Comparison of ENCODE assay signal across 9 cellular contexts in the genomic region with DNA sequence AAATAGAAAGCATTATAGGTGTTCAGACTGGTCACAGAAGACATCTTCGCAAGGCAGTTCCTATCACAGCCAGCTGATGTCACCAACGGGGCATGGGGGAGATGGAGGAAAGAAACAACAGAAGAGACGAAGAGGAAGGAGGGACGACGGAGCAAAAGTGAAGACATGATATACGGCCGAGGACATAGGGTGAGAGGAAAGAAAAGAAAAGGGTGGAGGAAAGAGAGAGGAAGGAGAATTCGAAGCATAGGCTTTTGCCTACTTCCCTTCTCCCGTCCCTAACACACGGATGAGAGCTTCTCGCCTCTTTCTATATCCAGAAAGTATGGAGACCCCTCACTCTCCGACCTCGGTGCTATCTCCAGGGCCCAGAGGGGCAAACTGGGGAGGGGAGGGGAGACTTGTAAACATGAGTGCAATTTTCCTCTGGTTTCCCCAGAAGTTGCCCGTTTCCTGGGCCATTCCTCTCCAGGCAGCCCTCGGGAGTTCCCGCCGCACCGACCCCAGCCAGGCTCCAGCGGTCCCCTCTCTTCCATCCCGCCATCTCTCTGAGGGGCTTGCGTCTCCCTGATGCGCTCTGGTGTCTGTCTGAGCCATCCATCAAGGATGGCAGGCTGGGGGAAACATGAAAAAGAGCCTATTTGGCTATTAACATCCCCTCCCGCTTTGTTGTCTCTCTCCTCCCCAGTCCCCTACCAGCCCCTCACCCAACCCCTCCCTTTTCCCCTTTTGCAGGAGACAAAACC. TPM values are rescaled to one million over a fixed set of nuclear protein-coding genes. Genes with fewer than 3 reads are reported as not detected.
DNase-seq lines count a peak whose midpoint lies in the region; ATAC-seq, FAIRE-seq and TF ChIP-seq lines count a peak whose summit lies in the region.
"Had no signal": no experiment of that assay in that cellular context is flagged by ENCODE, and none has a peak within 500 bp of the region (broad histone marks: within the 10 kb centered on the region; RNA-seq: fewer than 3 reads in every experiment).

No MANE protein-coding gene starts in this region.

- ATAC-seq in HG03175 (IDR thresholded peaks at IDR 0.05; ENCODE audit: unreplicated experiment) (no peak), GM18870 (IDR thresholded peaks at IDR 0.05; ENCODE audit: unreplicated experiment) (no peak)

- no peaks in the 10 kb centered on the region for H3K27me3 ChIP-seq in neuron (ENCODE audit: insufficient read depth, low read length)

- H3K27me3 Mint-ChIP-seq in activated CD4-positive, alpha-beta T cell treated with anti-CD3 and anti-CD28 coated beads, Interleukin-2, amount 10 ng/mL, durations not matched to agents 24 days and 14 days: peaks cover 29% of the 10 kb centered on the region

- H3K4me3 ChIP-seq in AG04449 (ENCODE audit: low read depth, low read length) (peak overlapping the region; percentile 54), neuron (ENCODE audit: low read length) (peak overlapping the region; percentile 40)

- POLR2A ChIA-PET in AG04449 (lab: Yijun Ruan, JAX): interaction anchor here (0.7 to 1.0 kb wide), 2 partner anchors 9 to 17 kb away, joined by 3 read pairs; no protein-coding TSS in a partner anchor

- H3K9me3 Mint-ChIP-seq in activated CD4-positive, alpha-beta T cell treated with anti-CD3 and anti-CD28 coated beads, Interleukin-2, amount 10 ng/mL, durations not matched to agents 24 days and 14 days: no peaks in the 10 kb centered on the region

- peak; percentile 91 for FAIRE-seq in GM19239 (lab: Jason Lieb, UNC)
- FAIRE-seq: islet of Langerhans had no signal

- peak overlapping the region; percentile 22 for H3K27ac Mint-ChIP-seq in activated CD4-positive, alpha-beta T cell treated with anti-CD3 and anti-CD28 coated beads, Interleukin-2, amount 10 ng/mL, durations not matched to agents 24 days and 14 days

- intact Hi-C loops in activated CD4-positive, alpha-beta T cell treated with anti-CD3 and anti-CD28 coated beads, Interleukin-2, amount 10 ng/mL, durations not matched to agents 24 days and 14 days (cut with micrococcal nuclease): loop anchor here (5.0 kb wide), 1 partner anchor 169 kb away; the partner anchor contains the start of gene SCRN2

- no peak for TF ChIP-seq POLR2A in erythroblast (IDR thresholded peaks at IDR 0.05; ENCODE audit: low read length)

- no peaks in the 10 kb centered on the region for H3K36me3 ChIP-seq in neuron (ENCODE audit: insufficient read depth, low read length)

- DNase-seq in AG04449 (ENCODE audit: low read depth, low spot score): no peak
- DNase-seq in GM19239 (ENCODE audit: insufficient read length, low spot score): peak; percentile 69
- peak; percentile 69 for DNase-seq in NCI-H345 (lab: John Stamatoyannopoulos, UW)
- DNase-seq in activated CD4-positive, alpha-beta T cell treated with anti-CD3 and anti-CD28 coated beads, Interleukin-2, amount 10 ng/mL, durations not matched to agents 24 days and 14 days: peak; percentile 88
- peak; percentile 57 to 64 for DNase-seq in erythroblast (lab: John Stamatoyannopoulos, UW)

- CTCF ChIA-PET in AG04449 (lab: Yijun Ruan, JAX): interaction anchor here (0.7 to 13.9 kb wide), 20 partner anchors 10 to 121 kb away, joined by 3 to 444 read pairs (median 4); partner anchors contain the start of genes CDK5RAP3, PNPO and PRR15L

- H2AFZ ChIP-seq in neuron (ENCODE audit: low read depth, low read length): peak overlapping the region; percentile 10

- H3K4me3 Mint-ChIP-seq in activated CD4-positive, alpha-beta T cell treated with anti-CD3 and anti-CD28 coated beads, Interleukin-2, amount 10 ng/mL, durations not matched to agents 24 days and 14 days: peak overlapping the region; percentile 81

- TF ChIP-seq CTCF in AG04449 (IDR thresholded peaks at IDR 0.05; ENCODE audit: insufficient read depth, low read length, missing control alignments): peak; percentile 68

- peaks cover 19% of the 10 kb centered on the region for H3K4me1 Mint-ChIP-seq in activated CD4-positive, alpha-beta T cell treated with anti-CD3 and anti-CD28 coated beads, Interleukin-2, amount 10 ng/mL, durations not matched to agents 24 days and 14 days

- no peaks in the 10 kb centered on the region for H3K36me3 Mint-ChIP-seq in activated CD4-positive, alpha-beta T cell treated with anti-CD3 and anti-CD28 coated beads, Interleukin-2, amount 10 ng/mL, durations not matched to agents 24 days and 14 days (ENCODE audit: low read depth)

- no peaks in the 10 kb centered on the region for H3K9me3 ChIP-seq in neuron (ENCODE audit: low read length)

- peaks cover 61% of the 10 kb centered on the region for H3K4me1 ChIP-seq in neuron (ENCODE audit: insufficient read depth, low read length)

RNA-seq across cellular contexts. Expression of gene COPZ2, which starts 26.0 kb away (rescaled TPM):
- 4.4 and 4.5 TPM in 2 replicates for total RNA-seq in activated CD4-positive, alpha-beta T cell treated with anti-CD3 and anti-CD28 coated beads, Interleukin-2, amount 10 ng/mL, durations not matched to agents 24 days and 14 days

RNA-seq across cellular contexts. Expression of gene NFE2L1, which starts 36.6 kb away (rescaled TPM):
- 85.2 and 93.1 TPM in 2 replicates for total RNA-seq in activated CD4-positive, alpha-beta T cell treated with anti-CD3 and anti-CD28 coated beads, Interleukin-2, amount 10 ng/mL, durations not matched to agents 24 days and 14 days

RNA-seq across cellular contexts. Expression of gene CDK5RAP3, which starts 40.7 kb away (rescaled TPM):
- total RNA-seq in activated CD4-positive, alpha-beta T cell treated with anti-CD3 and anti-CD28 coated beads, Interleukin-2, amount 10 ng/mL, durations not matched to agents 24 days and 14 days: 192 and 202 TPM in 2 replicates

RNA-seq across cellular contexts. Expression of gene PRR15L, which starts 53.9 kb away (rescaled TPM):
- not detected in 2 replicates for total RNA-seq in activated CD4-positive, alpha-beta T cell treated with anti-CD3 and anti-CD28 coated beads, Interleukin-2, amount 10 ng/mL, durations not matched to agents 24 days and 14 days
